8 cellular contexts compared by ENCODE assay signal in the genomic region with DNA sequence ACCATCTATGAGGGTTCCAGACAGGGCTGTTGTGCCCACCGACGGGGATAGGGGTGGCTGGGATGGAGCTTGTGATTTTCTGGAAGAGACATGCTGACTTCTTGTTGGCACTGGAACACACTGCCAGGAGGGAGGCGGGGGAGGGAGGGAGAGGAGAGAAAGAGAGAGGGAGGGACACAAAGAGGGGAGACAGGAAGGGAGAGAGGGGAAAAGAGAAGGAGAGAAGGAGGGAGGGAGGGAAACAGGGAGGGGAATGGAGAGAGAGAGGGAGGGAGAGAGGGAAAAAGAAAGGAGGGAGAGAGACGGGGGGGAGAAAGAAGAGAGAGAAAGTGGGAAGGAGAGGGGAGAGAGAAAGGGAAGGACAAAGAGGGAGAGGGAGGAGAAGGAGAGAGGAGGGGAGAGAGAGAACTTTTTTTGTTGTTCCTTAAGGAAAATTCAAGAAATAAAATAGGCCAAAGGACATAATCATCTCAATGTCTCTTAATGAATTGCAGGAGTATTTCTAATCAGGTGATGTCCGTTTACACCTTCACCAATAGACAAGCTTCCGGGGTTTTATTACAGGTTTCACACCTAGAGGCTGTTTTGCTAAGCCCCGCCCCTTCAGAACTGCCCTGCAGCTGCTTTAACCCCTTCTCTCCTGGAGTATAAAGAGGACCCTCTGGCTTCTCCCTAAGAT.
A peak's percentile ranks its signal among the peaks of the same experiment; 100 is the strongest.
DNase-seq lines count a peak whose midpoint lies in the region; ATAC-seq and TF ChIP-seq lines count a peak whose summit lies in the region.

No MANE protein-coding gene starts in this region.

- no peaks in the 10 kb centered on the region for H3K4me1 ChIP-seq in mammary epithelial cell (ENCODE audit: insufficient read depth, low read length)
- H3K4me1 ChIP-seq in mucosa of stomach (ENCODE audit: control insufficient read depth, insufficient read depth, low read length): peaks cover 5% of the 10 kb centered on the region

- H2AFZ ChIP-seq in mammary epithelial cell (ENCODE audit: low read depth, low read length): peak overlapping the region; percentile 53

- no peak overlapping the region for H3K4me3 Mint-ChIP-seq in Calu3 (ENCODE audit: low read depth, unreplicated experiment)
- no peak overlapping the region for H3K4me3 Mint-ChIP-seq in activated CD8-positive, alpha-beta memory T cell treated with anti-CD3 and anti-CD28 coated beads, Interleukin-2, amount 10 ng/mL, durations not matched to agents 7 days and 5 days

- no peak for ATAC-seq in activated CD8-positive, alpha-beta memory T cell treated with anti-CD3 and anti-CD28 coated beads, Interleukin-2, amount 10 ng/mL, durations not matched to agents 7 days and 5 days
- ATAC-seq in GM19467 (IDR thresholded peaks at IDR 0.05; ENCODE audit: unreplicated experiment): no peak
- no peak for ATAC-seq in HG02678 (IDR thresholded peaks at IDR 0.05; ENCODE audit: unreplicated experiment)

- H3K27me3 Mint-ChIP-seq in Calu3 (ENCODE audit: unreplicated experiment): no peaks in the 10 kb centered on the region
- no peaks in the 10 kb centered on the region for H3K27me3 Mint-ChIP-seq in activated CD8-positive, alpha-beta memory T cell treated with anti-CD3 and anti-CD28 coated beads, Interleukin-2, amount 10 ng/mL, durations not matched to agents 7 days and 5 days

- H3K27me3 ChIP-seq in mammary epithelial cell (ENCODE audit: insufficient read depth, low read length) (no peaks in the 10 kb centered on the region), mucosa of stomach (ENCODE audit: control insufficient read depth, insufficient read depth, low read length) (no peaks in the 10 kb centered on the region)

- CTCF ChIA-PET in Calu3 (lab: Charles Lee) (no interaction called here), mammary epithelial cell (lab: Charles Lee; ENCODE audit: low non-redundant PET) (no interaction called here)
- CTCF ChIA-PET in activated CD8-positive, alpha-beta memory T cell treated with anti-CD3 and anti-CD28 coated beads, Interleukin-2, amount 10 ng/mL, durations not matched to agents 7 days and 5 days (lab: Charles Lee): interaction anchor here (0.5 kb wide), 1 partner anchor 1473 kb away, joined by 3 read pairs; no protein-coding TSS in a partner anchor

- no peak overlapping the region for H3K27ac ChIP-seq in mammary epithelial cell (ENCODE audit: insufficient read depth, low read depth, low read length)

- peak; percentile 40 for DNase-seq in Calu3
- peak; percentile 11 to 78 (median 62) for DNase-seq in NCI-H1417 (lab: John Stamatoyannopoulos, UW)
- no peak for DNase-seq in mammary epithelial cell
- no peak for DNase-seq in NCI-H226
- no peak for DNase-seq in activated CD8-positive, alpha-beta memory T cell treated with anti-CD3 and anti-CD28 coated beads, Interleukin-2, amount 10 ng/mL, durations not matched to agents 7 days and 5 days

- in situ Hi-C loops in mammary epithelial cell (cut with MboI; ENCODE audit: low sequenced_read_pairs in 2 of 2): no loop called here

- H3K4me3 ChIP-seq in mammary epithelial cell (replicated peaks in 1 of 3; ENCODE audit: insufficient read depth in 1 of 3, low read depth in 2 of 3, low read length in 3 of 3) (no peak overlapping the region), mucosa of stomach (ENCODE audit: low read length) (peak overlapping the region; percentile 10)

- no peaks in the 10 kb centered on the region for H4K20me1 ChIP-seq in mammary epithelial cell (ENCODE audit: insufficient read depth, low read length)

- TF ChIP-seq CTCF in Calu3 (IDR thresholded peaks at IDR 0.05; ENCODE audit: unreplicated experiment) (no peak), mammary epithelial cell (conservative IDR thresholded peaks at IDR 0.05 in 1 of 2, IDR thresholded peaks at IDR 0.05 in 1 of 2; ENCODE audit: extremely low read depth in 1 of 2, insufficient read depth in 1 of 2, low read depth in 1 of 2, low read length in 2 of 2) (no peak)

- H3K9ac ChIP-seq in mammary epithelial cell (ENCODE audit: insufficient read depth, low read length): no peak overlapping the region
- H3K9ac ChIP-seq in mucosa of stomach (ENCODE audit: low read length): peak overlapping the region; percentile 50

- BruUV-seq in Calu3 (replicated peaks; lab: Mats Ljungman, UMichigan) (no TSS peak), mammary epithelial cell (replicated peaks; lab: Mats Ljungman, UMichigan) (no TSS peak)

- H3K4me2 ChIP-seq in mammary epithelial cell (ENCODE audit: insufficient read depth, low read depth, low read length): peak overlapping the region; percentile 13

- dilution Hi-C loops in mammary epithelial cell (cut with HindIII; ENCODE audit: low sequenced_read_pairs): loop anchor here (5.0 kb wide), 1 partner anchor 94 kb away; no protein-coding TSS in a partner anchor

- peak overlapping the region; percentile 54 for H3K27ac Mint-ChIP-seq in Calu3 (ENCODE audit: unreplicated experiment)
- no peak overlapping the region for H3K27ac Mint-ChIP-seq in activated CD8-positive, alpha-beta memory T cell treated with anti-CD3 and anti-CD28 coated beads, Interleukin-2, amount 10 ng/mL, durations not matched to agents 7 days and 5 days

- WGBS in mammary epithelial cell (ENCODE audit: low coverage, missing lambda C conversion rate): 14% methylated on average over 6 of the region's 7 CpGs

- H3K4me1 Mint-ChIP-seq in Calu3 (ENCODE audit: low read depth, unreplicated experiment): no peaks in the 10 kb centered on the region
- H3K4me1 Mint-ChIP-seq in activated CD8-positive, alpha-beta memory T cell treated with anti-CD3 and anti-CD28 coated beads, Interleukin-2, amount 10 ng/mL, durations not matched to agents 7 days and 5 days: no peaks in the 10 kb centered on the region

- H3K9me3 ChIP-seq in mammary epithelial cell (replicated peaks; ENCODE audit: insufficient read depth, low read length) (no peaks in the 10 kb centered on the region), mucosa of stomach (ENCODE audit: control insufficient read depth, low read length) (no peaks in the 10 kb centered on the region)

- no peaks in the 10 kb centered on the region for H3K9me3 Mint-ChIP-seq in Calu3 (ENCODE audit: low read depth, unreplicated experiment)
- H3K9me3 Mint-ChIP-seq in activated CD8-positive, alpha-beta memory T cell treated with anti-CD3 and anti-CD28 coated beads, Interleukin-2, amount 10 ng/mL, durations not matched to agents 7 days and 5 days (ENCODE audit: low read depth): no peaks in the 10 kb centered on the region

- H3K36me3 ChIP-seq in mammary epithelial cell (ENCODE audit: insufficient read depth, low read length) (no peaks in the 10 kb centered on the region), mucosa of stomach (ENCODE audit: control insufficient read depth, insufficient read depth, low read length) (no peaks in the 10 kb centered on the region)

- intact Hi-C loops in Calu3 (cut with micrococcal nuclease; ENCODE audit: unreplicated experiment): no loop called here
- intact Hi-C loops in mammary epithelial cell (cut with micrococcal nuclease): no loop called here

- H3K79me2 ChIP-seq in mammary epithelial cell (ENCODE audit: insufficient read depth, low read length): no peaks in the 10 kb centered on the region

- H3K36me3 Mint-ChIP-seq in Calu3 (ENCODE audit: insufficient read depth, unreplicated experiment): peaks cover 9% of the 10 kb centered on the region
- no peaks in the 10 kb centered on the region for H3K36me3 Mint-ChIP-seq in activated CD8-positive, alpha-beta memory T cell treated with anti-CD3 and anti-CD28 coated beads, Interleukin-2, amount 10 ng/mL, durations not matched to agents 7 days and 5 days

Comparison
In these comparisons a context has a peak if more than half of its experiments do, and no peak if none do; other contexts are left out.
1. DNase-seq: peak in Calu3 (single experiment) and NCI-H1417 (3 of 3); none in mammary epithelial cell (single experiment), NCI-H226 (single experiment) and activated CD8-positive, alpha-beta memory T cell treated with anti-CD3 and anti-CD28 coated beads, Interleukin-2, amount 10 ng/mL, durations not matched to agents 7 days and 5 days (single experiment).